Comparison of ENCODE assay signal across 16 cellular contexts in genomic region chr19:58275564-58275963, GRCh38.
"Had no signal": no experiment of that assay in that cellular context is flagged by ENCODE, and none has a peak within 500 bp of the region (broad histone marks: within the 10 kb centered on the region; RNA-seq: fewer than 3 reads in every experiment).

No MANE protein-coding gene starts in this region.

- ATAC-seq: effector memory CD8-positive, alpha-beta T cell; left ventricle myocardium superior; natural killer cell treated with Interleukin-12 subunit alpha and Interleukin-12 subunit beta and Interleukin-15 and Interleukin-18, amount 100 ng/mL, for 72 hours; psoas muscle; right cardiac atrium; stimulated activated memory B cell treated with anti-CD40 and anti-IgM and Interleukin-4, amounts not matched to agents 10 μg/mL and 1 μg/mL and 100 μg/mL, for 72 hours had no signal

- H3K9me3 Mint-ChIP-seq: effector memory CD8-positive, alpha-beta T cell; natural killer cell treated with Interleukin-12 subunit alpha and Interleukin-12 subunit beta and Interleukin-15 and Interleukin-18, amount 100 ng/mL, for 72 hours had no signal

- H3K27me3 Mint-ChIP-seq: effector memory CD8-positive, alpha-beta T cell; memory B cell; naive B cell; natural killer cell treated with Interleukin-12 subunit alpha and Interleukin-12 subunit beta and Interleukin-15 and Interleukin-18, amount 100 ng/mL, for 72 hours; stimulated activated memory B cell treated with anti-CD40 and anti-IgM and Interleukin-4, amounts not matched to agents 10 μg/mL and 1 μg/mL and 100 μg/mL, for 72 hours; stimulated activated naive CD8-positive, alpha-beta T cell treated with anti-CD3 and anti-CD28 coated beads, Interleukin-15, Interleukin-2, amounts not matched to agents 100 ng/mL and 50 ng/mL, for 24 hours had no signal

- H3K36me3 ChIP-seq: ovary had no signal

- H3K27ac ChIP-seq: coronary artery, ovary, psoas muscle, sigmoid colon, transverse colon had no signal

- DNase-seq: effector memory CD8-positive, alpha-beta T cell; left ventricle myocardium superior; naive B cell; nucleus accumbens; ovary; psoas muscle; right cardiac atrium; sigmoid colon; stimulated activated CD4-positive, alpha-beta T cell treated with anti-CD3 and anti-CD28 coated beads, Interleukin-4, amount 100 ng/mL, for 4 hours; transverse colon had no signal

- H3K4me3 Mint-ChIP-seq: effector memory CD8-positive, alpha-beta T cell; memory B cell; natural killer cell treated with Interleukin-12 subunit alpha and Interleukin-12 subunit beta and Interleukin-15 and Interleukin-18, amount 100 ng/mL, for 72 hours; stimulated activated memory B cell treated with anti-CD40 and anti-IgM and Interleukin-4, amounts not matched to agents 10 μg/mL and 1 μg/mL and 100 μg/mL, for 72 hours; stimulated activated naive CD8-positive, alpha-beta T cell treated with anti-CD3 and anti-CD28 coated beads, Interleukin-15, Interleukin-2, amounts not matched to agents 100 ng/mL and 50 ng/mL, for 24 hours had no signal

- H3K27me3 ChIP-seq: ovary, sigmoid colon, transverse colon had no signal

- H3K4me3 ChIP-seq: coronary artery, lung, ovary, psoas muscle, sigmoid colon, transverse colon had no signal

- H3K4me1 ChIP-seq: psoas muscle had no signal

- H3K27ac Mint-ChIP-seq: effector memory CD8-positive, alpha-beta T cell; memory B cell; natural killer cell treated with Interleukin-12 subunit alpha and Interleukin-12 subunit beta and Interleukin-15 and Interleukin-18, amount 100 ng/mL, for 72 hours; stimulated activated memory B cell treated with anti-CD40 and anti-IgM and Interleukin-4, amounts not matched to agents 10 μg/mL and 1 μg/mL and 100 μg/mL, for 72 hours; stimulated activated naive CD8-positive, alpha-beta T cell treated with anti-CD3 and anti-CD28 coated beads, Interleukin-15, Interleukin-2, amounts not matched to agents 100 ng/mL and 50 ng/mL, for 24 hours had no signal
